In the genomic region with DNA sequence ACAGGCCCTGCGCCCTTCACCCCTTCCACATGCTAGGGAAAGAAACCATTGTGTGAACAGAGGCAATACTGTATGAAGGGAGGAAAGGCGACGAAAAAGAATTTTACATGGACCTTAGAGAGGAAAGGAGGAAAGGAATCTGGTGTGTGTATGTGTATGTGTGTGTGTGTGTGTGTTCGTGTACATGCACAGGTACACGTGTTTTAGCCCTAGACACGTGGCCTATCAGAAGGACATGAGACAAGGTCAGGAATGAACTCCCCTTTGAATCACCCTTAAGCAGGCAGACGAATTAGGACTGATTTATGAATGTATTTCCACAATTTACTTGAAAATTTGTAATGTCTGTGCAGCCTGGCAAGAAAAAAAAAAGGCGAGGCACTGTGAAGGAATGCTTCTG, we compare ENCODE assay signal across 9 cellular contexts.
"Had no signal": no experiment of that assay in that cellular context is flagged by ENCODE, and none has a peak within 500 bp of the region (broad histone marks: within the 10 kb centered on the region; RNA-seq: fewer than 3 reads in every experiment).

No MANE protein-coding gene starts in this region.

- ATAC-seq: GM23338, HCT116, K562 had no signal

- H3K27ac ChIP-seq: HL-60 had no signal

- H3K9me3 Mint-ChIP-seq: GM23338, HFFc6 had no signal

- H2AFZ ChIP-seq: GM23338 had no signal

- DNase-seq: H7, HFFc6, IMR-90, KG1 had no signal

- H3K36me3 ChIP-seq: HAP-1 had no signal

- H3K4me3 ChIP-seq: GM23338, HAP-1, K562 had no signal

- FAIRE-seq: K562 had no signal

- H3K4me2 ChIP-seq: GM23338 had no signal

- H3K4me3 Mint-ChIP-seq: GM23338, HFFc6 had no signal

- H3K4me1 ChIP-seq: HAP-1 had no signal

- H3K4me1 Mint-ChIP-seq: GM23338 had no signal

- H3K27ac Mint-ChIP-seq: GM23338, HFFc6 had no signal

- H3K9me3 ChIP-seq: HAP-1 had no signal
